In genomic region chr1:170725326-170725725, GRCh38 we compare ENCODE assay signal across 26 cellular contexts.
"Had no signal": no experiment of that assay in that cellular context is flagged by ENCODE, and none has a peak within 500 bp of the region (broad histone marks: within the 10 kb centered on the region; RNA-seq: fewer than 3 reads in every experiment).

No MANE protein-coding gene starts in this region.

- ATAC-seq: effector memory CD8-positive, alpha-beta T cell; esophagus mucosa; gastroesophageal sphincter; left colon; left lobe of liver; lower lobe of right lung had no signal

- FAIRE-seq: endometrium, kidney had no signal

- H3K36me3 ChIP-seq: colonic mucosa, gastroesophageal sphincter had no signal

- H3K4me3 ChIP-seq: colonic mucosa, esophagus squamous epithelium, gastroesophageal sphincter, heart left ventricle, hepatocyte, left ventricle myocardium inferior, lower lobe of right lung had no signal

- DNase-seq: colonic mucosa; cortex of kidney; effector CD8-positive, alpha-beta T cell; effector memory CD8-positive, alpha-beta T cell; endodermal cell; erythroblast; esophagus squamous epithelium; foreskin fibroblast; foreskin melanocyte; heart left ventricle; hypothalamus; immature natural killer cell; islet precursor cell; kidney; kidney glomerular epithelial cell; left colon; left ventricle myocardium inferior; lower lobe of right lung; mesenchymal stem cell; midbrain had no signal

- H3K9me3 ChIP-seq: colonic mucosa, esophagus squamous epithelium, gastroesophageal sphincter, lower lobe of right lung had no signal

- H3K27ac ChIP-seq: colonic mucosa, epithelial cell of prostate, esophagus squamous epithelium, gastroesophageal sphincter, heart left ventricle, hepatocyte, left ventricle myocardium inferior, lower lobe of right lung had no signal

- H3K27me3 ChIP-seq: colonic mucosa, esophagus squamous epithelium, gastroesophageal sphincter, heart left ventricle, hepatocyte had no signal

- H3K4me1 ChIP-seq: colonic mucosa, esophagus squamous epithelium, gastroesophageal sphincter had no signal
